Comparison of ENCODE assay signal across 26 cellular contexts in genomic region chr10:120854388-120854787, GRCh38. TPM values are rescaled to one million over a fixed set of nuclear protein-coding genes. Genes with fewer than 3 reads are reported as not detected.
DNase-seq lines count a peak whose midpoint lies in the region; ATAC-seq, FAIRE-seq and TF ChIP-seq lines count a peak whose summit lies in the region.
"Had no signal": no experiment of that assay in that cellular context is flagged by ENCODE, and none has a peak within 500 bp of the region (broad histone marks: within the 10 kb centered on the region; RNA-seq: fewer than 3 reads in every experiment).

No MANE protein-coding gene starts in this region.

- no peak for DNase-seq in CD4-positive, alpha-beta T cell
- no peak for DNase-seq in T-helper 17 cell
- DNase-seq in caudate nucleus (lab: John Stamatoyannopoulos, UW), result no peak
- DNase-seq in H54 (ENCODE audit: insufficient read length, low spot score), result no peak
- no peak for DNase-seq in NCI-H146 treated with DMSO at 0.1 percent for 48 hours (lab: John Stamatoyannopoulos, UW; ENCODE audit: unreplicated experiment)
- DNase-seq: DMS153, DND-41, GOT3, HCEC 1CT, IMR-90, NCI-H1105, NCI-H1436 treated with DMSO at 0.1 percent for 48 hours, NCI-H1930, NCI-H2107, NCI-H446, NCI-H524 treated with DMSO at 0.1 percent for 48 hours, NCI-H774, SHP77 treated with DMSO at 0.1 percent for 48 hours had no signal

- no peak for FAIRE-seq in H54 (lab: Jason Lieb, UNC)
- FAIRE-seq: GM18507 had no signal

- no peaks in the 10 kb centered on the region for H3K27me3 ChIP-seq in CD4-positive, alpha-beta T cell (ENCODE audit: control insufficient read depth, insufficient read depth, low read length)

- no peak for ATAC-seq in CD4-positive, alpha-beta T cell (ENCODE audit: poor library complexity)
- ATAC-seq in T-helper 17 cell, result no peak
- no peak for ATAC-seq in GM21381 (IDR thresholded peaks at IDR 0.05; ENCODE audit: unreplicated experiment)
- ATAC-seq: Panc1 had no signal

- no peak for TF ChIP-seq POLR2A in H54 (IDR thresholded peaks at IDR 0.05; ENCODE audit: low read depth, low read length)

- peaks cover 2% of the 10 kb centered on the region for H3K9me3 Mint-ChIP-seq in CD4-positive, alpha-beta T cell
- H3K9me3 Mint-ChIP-seq in IgD-negative memory B cell, result peaks cover 0 to 9% (median 2%) of the 10 kb centered on the region in 3 donors
- H3K9me3 Mint-ChIP-seq in nephron, result peaks cover 3% of the 10 kb centered on the region

- H3K27ac ChIP-seq in CD4-positive, alpha-beta T cell (ENCODE audit: low read depth, low read length), result no peak overlapping the region
- no peak overlapping the region for H3K27ac ChIP-seq in caudate nucleus (ENCODE audit: low read depth, low read length)
- H3K27ac ChIP-seq: C4-2B, KMS-11, RWPE1 had no signal

- H3K4me1 Mint-ChIP-seq in CD4-positive, alpha-beta T cell (ENCODE audit: low read depth), result peaks cover 55% of the 10 kb centered on the region
- H3K4me1 Mint-ChIP-seq in IgD-negative memory B cell, result peaks cover 30 to 46% (median 34%) of the 10 kb centered on the region in 3 donors
- peaks cover 40% of the 10 kb centered on the region for H3K4me1 Mint-ChIP-seq in T-helper 17 cell
- peaks cover 24% of the 10 kb centered on the region for H3K4me1 Mint-ChIP-seq in nephron

- peak overlapping the region; percentile 74 for H3K4me3 Mint-ChIP-seq in CD4-positive, alpha-beta T cell
- peak overlapping the region in 2 of 4 donors; percentile 52 to 95 for H3K4me3 Mint-ChIP-seq in IgD-negative memory B cell
- H3K4me3 Mint-ChIP-seq in T-helper 17 cell, result no peak overlapping the region
- H3K4me3 Mint-ChIP-seq in nephron, result peak overlapping the region in 2 of 3 experiments; percentile 34 to 72

- H3K27me3 Mint-ChIP-seq in CD4-positive, alpha-beta T cell, result no peaks in the 10 kb centered on the region
- H3K27me3 Mint-ChIP-seq in IgD-negative memory B cell, result no peaks in the 10 kb centered on the region
- H3K27me3 Mint-ChIP-seq in T-helper 17 cell, result no peaks in the 10 kb centered on the region
- H3K27me3 Mint-ChIP-seq in nephron (ENCODE audit: low read depth), result no peaks in the 10 kb centered on the region

- no peak for TF ChIP-seq CTCF in CD4-positive, alpha-beta T cell (IDR thresholded peaks at IDR 0.05)
- no peak for TF ChIP-seq CTCF in nephron (IDR thresholded peaks at IDR 0.05; ENCODE audit: unreplicated experiment in 3 of 3)

- POLR2A ChIA-PET in CD4-positive, alpha-beta T cell (lab: Charles Lee), result no interaction called here

- CTCF ChIA-PET in CD4-positive, alpha-beta T cell (lab: Charles Lee), result no interaction called here

- peak overlapping the region; percentile 67 for H3K27ac Mint-ChIP-seq in CD4-positive, alpha-beta T cell
- H3K27ac Mint-ChIP-seq in IgD-negative memory B cell (peak overlapping the region; percentile 86 to 98 (median 97)), T-helper 17 cell (peak overlapping the region; percentile 99), nephron (no peak overlapping the region)

- intact Hi-C loops in CD4-positive, alpha-beta T cell (cut with DNase I, micrococcal nuclease), result no loop called here

- peaks cover 66% of the 10 kb centered on the region for H3K36me3 Mint-ChIP-seq in CD4-positive, alpha-beta T cell (ENCODE audit: low read depth)
- H3K36me3 Mint-ChIP-seq in IgD-negative memory B cell (peaks cover 17% of the 10 kb centered on the region), T-helper 17 cell (ENCODE audit: low read depth) (peaks cover 9% of the 10 kb centered on the region), nephron (ENCODE audit: low read depth) (peaks cover 50% of the 10 kb centered on the region)

- H3K9me3 ChIP-seq in CD4-positive, alpha-beta T cell (ENCODE audit: control insufficient read depth, low read length), result no peaks in the 10 kb centered on the region
- H3K9me3 ChIP-seq in T-helper 17 cell (ENCODE audit: control insufficient read depth, low read length, poor library complexity, severe bottlenecking), result no peaks in the 10 kb centered on the region

RNA-seq across cellular contexts. Expression of gene WDR11, which starts 3.2 kb away (rescaled TPM):
- total RNA-seq in CD4-positive, alpha-beta T cell, result 10 to 100 TPM; 16.9 to 17.9 TPM
- 38.1 TPM for polyA plus RNA-seq in IgD-negative memory B cell
- total RNA-seq in T-helper 17 cell, result 10 to 100 TPM; 31.6 to 35.3 TPM

Comparison
In these comparisons a context has a peak if more than half of its experiments do, and no peak if none do; other contexts are left out.
1. H3K27ac Mint-ChIP-seq: peak in CD4-positive, alpha-beta T cell (single experiment), IgD-negative memory B cell (3 of 3) and T-helper 17 cell (single experiment); none in nephron (0 of 3).